Comparison of ENCODE assay signal across 1 cellular context in genomic region chr17:3667366-3668278, GRCh38.
TF ChIP-seq lines count a peak whose summit lies in the region.

No MANE protein-coding gene starts in this region.

TF ChIP-seq in endothelial cell of umbilical vein, 7 proteins besides CTCF, POLR2A, EP300 and RAD21:
- TF ChIP-seq EZH2 (IDR thresholded peaks at IDR 0.05; ENCODE audit: borderline replicate concordance, low read depth, low read length, severe bottlenecking) (no peak), JUN (IDR thresholded peaks at IDR 0.05; ENCODE audit: borderline replicate concordance, insufficient read depth, insufficient read length, low read depth) (no peak), MYC (IDR thresholded peaks at IDR 0.05; ENCODE audit: low read depth, low read length) (peak; percentile 39), MAX (IDR thresholded peaks at IDR 0.05; ENCODE audit: insufficient read depth, insufficient read length) (no peak), GATA2 (IDR thresholded peaks at IDR 0.05; ENCODE audit: insufficient read depth, insufficient read length, low read depth, low read length) (no peak), POLR2AphosphoS5 (IDR thresholded peaks at IDR 0.05; ENCODE audit: insufficient read depth, low read depth, low read length) (peak; percentile 45), FOS (IDR thresholded peaks at IDR 0.05; ENCODE audit: borderline replicate concordance, insufficient read depth, low read length) (peak; percentile 63)
